In genomic region chr10:27446091-27446918, GRCh38 we compare ENCODE assay signal across 9 cellular contexts. TPM values are rescaled to one million over a fixed set of nuclear protein-coding genes. Genes with fewer than 3 reads are reported as not detected.
DNase-seq lines count a peak whose midpoint lies in the region; ATAC-seq and TF ChIP-seq lines count a peak whose summit lies in the region.
"Had no signal": no experiment of that assay in that cellular context is flagged by ENCODE, and none has a peak within 500 bp of the region (broad histone marks: within the 10 kb centered on the region; RNA-seq: fewer than 3 reads in every experiment).

No MANE protein-coding gene starts in this region.

- H3K27me3 Mint-ChIP-seq in activated T-cell treated with anti-CD3 and anti-CD28 coated beads, Interleukin-2, amount 50 U/mL, for 72 hours (ENCODE audit: low read depth): no peaks in the 10 kb centered on the region
- H3K27me3 Mint-ChIP-seq in chondrocyte (ENCODE audit: low read depth): peaks cover 2% of the 10 kb centered on the region

- peak in 1 of 2 donors; percentile 47 for ATAC-seq in activated T-cell treated with anti-CD3 and anti-CD28 coated beads, Interleukin-2, amount 50 U/mL, for 72 hours (replicated peaks in 1 of 2)
- ATAC-seq in HG03439 (IDR thresholded peaks at IDR 0.05; ENCODE audit: unreplicated experiment) (no peak), GM21737 (IDR thresholded peaks at IDR 0.05; ENCODE audit: unreplicated experiment) (no peak), GM18520 (IDR thresholded peaks at IDR 0.05; ENCODE audit: unreplicated experiment) (no peak)

- DNase-seq in activated T-cell treated with anti-CD3 and anti-CD28 coated beads, Interleukin-2, amount 50 U/mL, for 72 hours: no peak
- DNase-seq in activated T-cell treated with anti-CD3 and anti-CD28 coated beads, Interleukin-2, amount 50 U/mL, for 1 hour: no peak
- DNase-seq in NCI-H526 (lab: John Stamatoyannopoulos, UW) (peak; percentile 10 to 47), chondrocyte (ENCODE audit: low spot score) (no peak), medulla oblongata (ENCODE audit: extremely low spot score) (peak; percentile 41)

- peak overlapping the region in 1 of 2 donors; percentile 12 for H3K4me3 Mint-ChIP-seq in activated T-cell treated with anti-CD3 and anti-CD28 coated beads, Interleukin-2, amount 50 U/mL, for 72 hours
- H3K4me3 Mint-ChIP-seq in chondrocyte (ENCODE audit: unreplicated experiment): no peak overlapping the region

- no peaks in the 10 kb centered on the region for H3K9me3 Mint-ChIP-seq in activated T-cell treated with anti-CD3 and anti-CD28 coated beads, Interleukin-2, amount 50 U/mL, for 72 hours
- H3K9me3 Mint-ChIP-seq in chondrocyte (ENCODE audit: low read depth): no peaks in the 10 kb centered on the region
- H3K9me3 Mint-ChIP-seq: activated naive CD4-positive, alpha-beta T cell treated with anti-CD3 and anti-CD28 coated beads, Interleukin-2, amount 50 U/mL, for 72 hours had no signal

- peak overlapping the region; percentile 39 for H3K27ac Mint-ChIP-seq in activated T-cell treated with anti-CD3 and anti-CD28 coated beads, Interleukin-2, amount 50 U/mL, for 72 hours
- no peak overlapping the region for H3K27ac Mint-ChIP-seq in chondrocyte (ENCODE audit: unreplicated experiment)

- H3K36me3 Mint-ChIP-seq in activated T-cell treated with anti-CD3 and anti-CD28 coated beads, Interleukin-2, amount 50 U/mL, for 72 hours (ENCODE audit: insufficient read depth in 2 of 2): no peaks in the 10 kb centered on the region
- H3K36me3 Mint-ChIP-seq in chondrocyte (ENCODE audit: low read depth): no peaks in the 10 kb centered on the region
- H3K36me3 Mint-ChIP-seq: activated naive CD4-positive, alpha-beta T cell treated with anti-CD3 and anti-CD28 coated beads, Interleukin-2, amount 50 U/mL, for 72 hours had no signal

- peaks cover 6% of the 10 kb centered on the region for H3K4me1 Mint-ChIP-seq in activated T-cell treated with anti-CD3 and anti-CD28 coated beads, Interleukin-2, amount 50 U/mL, for 72 hours (ENCODE audit: low read depth)
- H3K4me1 Mint-ChIP-seq in chondrocyte (ENCODE audit: low read depth): peaks cover 7% of the 10 kb centered on the region

- TF ChIP-seq CTCF in chondrocyte (IDR thresholded peaks at IDR 0.05): peak; percentile 82

RNA-seq across cellular contexts. Expression of gene RAB18, which starts 57.8 kb away (rescaled TPM):
- 10 to 100 TPM; 51.7 to 68.5 TPM for total RNA-seq in activated T-cell treated with anti-CD3 and anti-CD28 coated beads, Interleukin-2, amount 50 U/mL, for 72 hours
- 176 to 179 TPM (median 178 TPM) in 3 replicates for total RNA-seq in chondrocyte

Comparison
In these comparisons a context has a peak if more than half of its experiments do, and no peak if none do; other contexts are left out.
1. DNase-seq: peak in NCI-H526 (2 of 2) and medulla oblongata (single experiment); none in activated T-cell treated with anti-CD3 and anti-CD28 coated beads, Interleukin-2, amount 50 U/mL, for 72 hours (0 of 2), activated T-cell treated with anti-CD3 and anti-CD28 coated beads, Interleukin-2, amount 50 U/mL, for 1 hour (single experiment) and chondrocyte (single experiment).